ENCODE assay signal across 8 cellular contexts in genomic region chr18:12934454-12935071, GRCh38. TPM values are rescaled to one million over a fixed set of nuclear protein-coding genes. Genes with fewer than 3 reads are reported as not detected.
DNase-seq lines count a peak whose midpoint lies in the region; ATAC-seq and TF ChIP-seq lines count a peak whose summit lies in the region.

No MANE protein-coding gene starts in this region.

- H3K9me3 Mint-ChIP-seq in activated T-cell treated with anti-CD3 and anti-CD28 coated beads, Interleukin-2, amount 50 U/mL, for 4 hours: no peaks in the 10 kb centered on the region
- no peaks in the 10 kb centered on the region for H3K9me3 Mint-ChIP-seq in nephron progenitor cell
- no peaks in the 10 kb centered on the region for H3K9me3 Mint-ChIP-seq in stimulated activated naive B cell treated with anti-CD40 and anti-IgM and Interleukin-4, amounts not matched to agents 10 μg/mL and 1 μg/mL and 100 μg/mL, for 72 hours

- H3K27ac Mint-ChIP-seq in nephron progenitor cell: no peak overlapping the region
- H3K27ac Mint-ChIP-seq in stimulated activated naive B cell treated with anti-CD40 and anti-IgM and Interleukin-4, amounts not matched to agents 10 μg/mL and 1 μg/mL and 100 μg/mL, for 72 hours: no peak overlapping the region

- H3K4me1 Mint-ChIP-seq in activated T-cell treated with anti-CD3 and anti-CD28 coated beads, Interleukin-2, amount 50 U/mL, for 4 hours (ENCODE audit: low read depth): peaks cover 4% of the 10 kb centered on the region
- H3K4me1 Mint-ChIP-seq in nephron progenitor cell: peaks cover 5% of the 10 kb centered on the region
- H3K4me1 Mint-ChIP-seq in stimulated activated naive B cell treated with anti-CD40 and anti-IgM and Interleukin-4, amounts not matched to agents 10 μg/mL and 1 μg/mL and 100 μg/mL, for 72 hours: peaks cover 3 to 6% of the 10 kb centered on the region in 2 donors

- peaks cover 3% of the 10 kb centered on the region for H3K27me3 Mint-ChIP-seq in activated T-cell treated with anti-CD3 and anti-CD28 coated beads, Interleukin-2, amount 50 U/mL, for 4 hours (ENCODE audit: low read depth)
- peaks cover 10% of the 10 kb centered on the region for H3K27me3 Mint-ChIP-seq in nephron progenitor cell (ENCODE audit: low read depth, poor library complexity)
- peaks cover 8 to 10% of the 10 kb centered on the region in 2 donors for H3K27me3 Mint-ChIP-seq in stimulated activated naive B cell treated with anti-CD40 and anti-IgM and Interleukin-4, amounts not matched to agents 10 μg/mL and 1 μg/mL and 100 μg/mL, for 72 hours

- peak; percentile 94 for TF ChIP-seq CTCF in nephron progenitor cell (IDR thresholded peaks at IDR 0.05)

- ATAC-seq in activated T-cell treated with anti-CD3 and anti-CD28 coated beads, Interleukin-2, amount 50 U/mL, for 4 hours: peak; percentile 75 to 89
- ATAC-seq in stimulated activated naive B cell treated with anti-CD40 and anti-IgM and Interleukin-4, amounts not matched to agents 10 μg/mL and 1 μg/mL and 100 μg/mL, for 72 hours (replicated peaks): peak; percentile 93 to 94
- ATAC-seq in HG02763 (IDR thresholded peaks at IDR 0.05; ENCODE audit: unreplicated experiment): no peak

- no peaks in the 10 kb centered on the region for H3K36me3 Mint-ChIP-seq in activated T-cell treated with anti-CD3 and anti-CD28 coated beads, Interleukin-2, amount 50 U/mL, for 4 hours (ENCODE audit: insufficient read depth)
- H3K36me3 Mint-ChIP-seq in nephron progenitor cell (ENCODE audit: low read depth): no peaks in the 10 kb centered on the region
- H3K36me3 Mint-ChIP-seq in stimulated activated naive B cell treated with anti-CD40 and anti-IgM and Interleukin-4, amounts not matched to agents 10 μg/mL and 1 μg/mL and 100 μg/mL, for 72 hours: no peaks in the 10 kb centered on the region

- H3K4me3 Mint-ChIP-seq in activated T-cell treated with anti-CD3 and anti-CD28 coated beads, Interleukin-2, amount 50 U/mL, for 4 hours: no peak overlapping the region
- no peak overlapping the region for H3K4me3 Mint-ChIP-seq in nephron progenitor cell
- H3K4me3 Mint-ChIP-seq in stimulated activated naive B cell treated with anti-CD40 and anti-IgM and Interleukin-4, amounts not matched to agents 10 μg/mL and 1 μg/mL and 100 μg/mL, for 72 hours: peak overlapping the region in 1 of 2 donors; percentile 11

- in situ Hi-C loops in KBM-7 (cut with MboI; ENCODE audit: low pct_unique_long_range_greater_than_20kb, low sequenced_read_pairs): loop anchor here (10.0 to 25.0 kb wide), 2 partner anchors 200 to 522 kb away; partner anchors contain the start of gene PRELID3A

- DNase-seq in DMS114 treated with DMSO at 0.1 percent for 48 hours (lab: John Stamatoyannopoulos, UW; ENCODE audit: unreplicated experiment) (peak; percentile 45), KBM-7 (peak; percentile 84), RKO (ENCODE audit: low spot score) (peak; percentile 82), fibroblast of gingiva (ENCODE audit: low read depth) (peak; percentile 74), nephron progenitor cell (peak; percentile 83)
- DNase-seq in activated T-cell treated with anti-CD3 and anti-CD28 coated beads, Interleukin-2, amount 50 U/mL, for 4 hours: peak; percentile 76
- peak; percentile 57 for DNase-seq in stimulated activated naive B cell treated with anti-CD40 and anti-IgM and Interleukin-4, amounts not matched to agents 10 μg/mL and 1 μg/mL and 100 μg/mL, for 72 hours

RNA-seq across cellular contexts. Expression of gene SEH1L, which starts 13.2 kb away (rescaled TPM):
- 100 to 1,000 TPM; 160 to 179 (median 174) TPM for total RNA-seq in activated T-cell treated with anti-CD3 and anti-CD28 coated beads, Interleukin-2, amount 50 U/mL, for 4 hours

RNA-seq across cellular contexts. Expression of gene PTPN2, which starts 50.5 kb away (rescaled TPM):
- total RNA-seq in activated T-cell treated with anti-CD3 and anti-CD28 coated beads, Interleukin-2, amount 50 U/mL, for 4 hours: 10 to 100 TPM; 61.7 to 77.6 (median 65.2) TPM

RNA-seq across cellular contexts. Expression of gene CEP192, which starts 56.6 kb away (rescaled TPM):
- 10 to 100 TPM; 13.1 to 14.7 (median 14.6) TPM for total RNA-seq in activated T-cell treated with anti-CD3 and anti-CD28 coated beads, Interleukin-2, amount 50 U/mL, for 4 hours
